In genomic region chr16:67514382-67514828, GRCh38 we compare ENCODE assay signal across 8 cellular contexts. TPM values are rescaled to one million over a fixed set of nuclear protein-coding genes. Genes with fewer than 3 reads are reported as not detected.
DNase-seq lines count a peak whose midpoint lies in the region; ATAC-seq, FAIRE-seq and TF ChIP-seq lines count a peak whose summit lies in the region.

No MANE protein-coding gene starts in this region.

- TF ChIP-seq POLR2A in GM12891 (IDR thresholded peaks at IDR 0.05; ENCODE audit: low read depth, low read length): no peak

- no peaks in the 10 kb centered on the region for H3K36me3 ChIP-seq in NT2/D1 (ENCODE audit: insufficient read depth, insufficient read length, low read length)

- H3K27ac Mint-ChIP-seq in naive thymus-derived CD8-positive, alpha-beta T cell: peak overlapping the region in 4 of 10 donors; percentile 23 to 80 (median 70)
- H3K27ac Mint-ChIP-seq in stimulated activated naive CD8-positive, alpha-beta T cell treated with anti-CD3 and anti-CD28 coated beads, Interleukin-15, amount 100 ng/mL, for 72 hours: peak overlapping the region in 1 of 2 donors; percentile 50

- H3K27ac ChIP-seq in 22Rv1: no peak overlapping the region

- ATAC-seq in HG03196 (IDR thresholded peaks at IDR 0.05; ENCODE audit: unreplicated experiment): peak; percentile 46
- ATAC-seq in naive thymus-derived CD8-positive, alpha-beta T cell: peak; percentile 79 to 80
- peak; percentile 87 for ATAC-seq in stimulated activated naive CD8-positive, alpha-beta T cell treated with anti-CD3 and anti-CD28 coated beads, Interleukin-15, amount 100 ng/mL, for 72 hours

- H3K27me3 Mint-ChIP-seq in naive thymus-derived CD8-positive, alpha-beta T cell: no peaks in the 10 kb centered on the region
- H3K27me3 Mint-ChIP-seq in stimulated activated naive CD8-positive, alpha-beta T cell treated with anti-CD3 and anti-CD28 coated beads, Interleukin-15, amount 100 ng/mL, for 72 hours: no peaks in the 10 kb centered on the region

- no peaks in the 10 kb centered on the region for H3K4me1 ChIP-seq in NT2/D1 (ENCODE audit: insufficient read depth, insufficient read length)

- H3K9me3 ChIP-seq in NT2/D1 (ENCODE audit: insufficient read depth, low read length): peaks cover 12% of the 10 kb centered on the region; the same call in 1 of the 2 replicates

- H3K9me3 Mint-ChIP-seq in naive thymus-derived CD8-positive, alpha-beta T cell: no peaks in the 10 kb centered on the region
- H3K9me3 Mint-ChIP-seq in stimulated activated naive CD8-positive, alpha-beta T cell treated with anti-CD3 and anti-CD28 coated beads, Interleukin-15, amount 100 ng/mL, for 72 hours: no peaks in the 10 kb centered on the region

- H3K4me1 Mint-ChIP-seq in naive thymus-derived CD8-positive, alpha-beta T cell: peaks cover 11 to 57% (median 43%) of the 10 kb centered on the region in 4 donors
- peaks cover 27% of the 10 kb centered on the region for H3K4me1 Mint-ChIP-seq in stimulated activated naive CD8-positive, alpha-beta T cell treated with anti-CD3 and anti-CD28 coated beads, Interleukin-15, amount 100 ng/mL, for 72 hours

- peak; percentile 86 for TF ChIP-seq CTCF in 22Rv1 (IDR thresholded peaks at IDR 0.05)

- peak; percentile 82 for FAIRE-seq in GM12891 (lab: Jason Lieb, UNC)

- H3K27me3 ChIP-seq in NT2/D1 (ENCODE audit: insufficient read depth, insufficient read length): no peaks in the 10 kb centered on the region

- DNase-seq in GM12891 (ENCODE audit: insufficient read length, low spot score) (peak; percentile 47), NT2/D1 (ENCODE audit: low read depth, low spot score) (peak; percentile 57), epidermal melanocyte (ENCODE audit: insufficient read length, low spot score) (peak; percentile 60)
- DNase-seq in activated CD8-positive, alpha-beta memory T cell treated with anti-CD3 and anti-CD28 coated beads for 1 hour (ENCODE audit: extremely low read depth in 1 of 2, low read depth in 1 of 2): peak; percentile 49 to 64
- peak; percentile 63 to 90 (median 74) for DNase-seq in naive thymus-derived CD8-positive, alpha-beta T cell
- peak; percentile 57 to 75 for DNase-seq in stimulated activated naive CD8-positive, alpha-beta T cell treated with anti-CD3 and anti-CD28 coated beads, Interleukin-15, amount 100 ng/mL, for 72 hours

- H3K4me3 Mint-ChIP-seq in naive thymus-derived CD8-positive, alpha-beta T cell: no peak overlapping the region
- H3K4me3 Mint-ChIP-seq in stimulated activated naive CD8-positive, alpha-beta T cell treated with anti-CD3 and anti-CD28 coated beads, Interleukin-15, amount 100 ng/mL, for 72 hours: peak overlapping the region; percentile 15 to 47

- H3K36me3 Mint-ChIP-seq in naive thymus-derived CD8-positive, alpha-beta T cell: no peaks in the 10 kb centered on the region

- POLR2A ChIA-PET in naive thymus-derived CD8-positive, alpha-beta T cell (lab: Charles Lee): interaction anchor here (0.6 to 4.6 kb wide), 9 partner anchors 9 to 955 kb away, joined by 3 to 33 read pairs (median 4); partner anchors contain the start of gene ATP6V0D1

- H3K4me3 ChIP-seq in NT2/D1 (ENCODE audit: insufficient read length, low read depth): no peak overlapping the region

- no peak overlapping the region for H3K9ac ChIP-seq in NT2/D1 (ENCODE audit: insufficient read length, low read depth)

TF ChIP-seq in GM12891, 5 proteins besides CTCF, POLR2A, EP300 and RAD21:
- TF ChIP-seq SPI1 (IDR thresholded peaks at IDR 0.05; ENCODE audit: low read depth, low read length) (peak; percentile 77), POLR2AphosphoS5 (IDR thresholded peaks at IDR 0.05; ENCODE audit: low read depth, low read length) (no peak), PAX5 (IDR thresholded peaks at IDR 0.05; ENCODE audit: insufficient read depth, low read length, severe bottlenecking) (no peak), POU2F2 (IDR thresholded peaks at IDR 0.05; ENCODE audit: low read depth, low read length) (no peak), TAF1 (IDR thresholded peaks at IDR 0.05; ENCODE audit: low read depth, low read length) (no peak)

RNA-seq across cellular contexts. Expression of gene RIPOR1, which starts 14.2 kb away (rescaled TPM):
- 11.4 TPM for polyA plus RNA-seq in GM12891 (2012; ENCODE audit: low read depth, missing spikeins)
- 10 to 100 TPM; 50.1 to 57.2 TPM for total RNA-seq in naive thymus-derived CD8-positive, alpha-beta T cell
- 1 to 10 TPM; 1.5 to 3.0 (median 2.3) TPM for polyA plus RNA-seq in naive thymus-derived CD8-positive, alpha-beta T cell

RNA-seq across cellular contexts. Expression of gene AGRP, which starts 31.1 kb away (rescaled TPM):
- polyA plus RNA-seq in GM12891 (2012; ENCODE audit: low read depth, missing spikeins): not detected
- total RNA-seq in naive thymus-derived CD8-positive, alpha-beta T cell: not detected
- not detected for polyA plus RNA-seq in naive thymus-derived CD8-positive, alpha-beta T cell

RNA-seq across cellular contexts. Expression of gene ATP6V0D1, which starts 33.4 kb away (rescaled TPM):
- polyA plus RNA-seq in GM12891 (2012; ENCODE audit: low read depth, missing spikeins): 58.9 TPM
- 10 to 100 TPM; 33.3 to 35.1 TPM for total RNA-seq in naive thymus-derived CD8-positive, alpha-beta T cell
- 10 to 100 TPM; 74.7 to 89.6 (median 77.5) TPM for polyA plus RNA-seq in naive thymus-derived CD8-positive, alpha-beta T cell

RNA-seq across cellular contexts. Expression of gene CTCF, which starts 47.9 kb away (rescaled TPM):
- polyA plus RNA-seq in GM12891 (2012; ENCODE audit: low read depth, missing spikeins): 21.2 TPM
- 10 to 100 TPM; 67.5 to 67.6 TPM for total RNA-seq in naive thymus-derived CD8-positive, alpha-beta T cell
- 10 to 100 TPM; 37.1 to 61.1 (median 51.9) TPM for polyA plus RNA-seq in naive thymus-derived CD8-positive, alpha-beta T cell

Comparison
In these comparisons a context has a peak if more than half of its experiments do, and no peak if none do; other contexts are left out.
1. H3K4me3 Mint-ChIP-seq: peak in stimulated activated naive CD8-positive, alpha-beta T cell treated with anti-CD3 and anti-CD28 coated beads, Interleukin-15, amount 100 ng/mL, for 72 hours (2 of 2); none in naive thymus-derived CD8-positive, alpha-beta T cell (0 of 10).
2. Peak in every context shown above with its lines, with median percentiles within 50 percentile points of each other: DNase-seq and ATAC-seq.